ENCODE assay signal across 24 cellular contexts in genomic region chr15:29672446-29672845, GRCh38.
DNase-seq lines count a peak whose midpoint lies in the region; ATAC-seq, FAIRE-seq and TF ChIP-seq lines count a peak whose summit lies in the region.
"Had no signal": no experiment of that assay in that cellular context is flagged by ENCODE, and none has a peak within 500 bp of the region (broad histone marks: within the 10 kb centered on the region; RNA-seq: fewer than 3 reads in every experiment).

No MANE protein-coding gene starts in this region.

- H3K4me1 Mint-ChIP-seq in glutamatergic neuron (ENCODE audit: low read depth, unreplicated experiment): peaks cover 11% of the 10 kb centered on the region

- peak overlapping the region; percentile 79 for H3K4me2 ChIP-seq in A549

- peak overlapping the region; percentile 64 for H3K27ac Mint-ChIP-seq in glutamatergic neuron (ENCODE audit: unreplicated experiment)
- H3K27ac Mint-ChIP-seq: CD4-positive, CD25-positive, alpha-beta regulatory T cell had no signal

- H3K36me3 ChIP-seq in RWPE2 (ENCODE audit: low read depth): no peaks in the 10 kb centered on the region
- no peaks in the 10 kb centered on the region for H3K36me3 ChIP-seq in pancreas
- H3K36me3 ChIP-seq in WERI-Rb-1: no peaks in the 10 kb centered on the region
- H3K36me3 ChIP-seq in upper lobe of left lung: no peaks in the 10 kb centered on the region

- peak overlapping the region; percentile 91 to 93 for H3K27ac ChIP-seq in A549
- H3K27ac ChIP-seq in RWPE2 (ENCODE audit: poor library complexity, severe bottlenecking): peak overlapping the region; percentile 89
- H3K27ac ChIP-seq in pancreas: peak overlapping the region; percentile 54 to 90 (median 78)
- H3K27ac ChIP-seq in WERI-Rb-1: no peak overlapping the region
- no peak overlapping the region for H3K27ac ChIP-seq in upper lobe of left lung
- H3K27ac ChIP-seq: 22Rv1, SK-N-MC had no signal

- intact Hi-C loops in pancreas (cut with DNase I): no loop called here

- CTCF ChIA-PET in A549 (lab: Yijun Ruan, JAX): interaction anchor here (1.1 to 8.3 kb wide), 7 partner anchors 14 to 401 kb away, joined by 3 to 75 read pairs (median 8); no protein-coding TSS in a partner anchor

- no peak for TF ChIP-seq POLR2A in A549 (IDR thresholded peaks at IDR 0.05; ENCODE audit: low read length)
- TF ChIP-seq POLR2A in upper lobe of left lung (IDR thresholded peaks at IDR 0.05): no peak

- H3K4me3 ChIP-seq in A549 (no peak overlapping the region), RWPE2 (ENCODE audit: severe bottlenecking) (no peak overlapping the region), pancreas (no peak overlapping the region), WERI-Rb-1 (ENCODE audit: low read depth, low read length) (no peak overlapping the region), upper lobe of left lung (no peak overlapping the region)
- H3K4me3 ChIP-seq: SK-N-MC had no signal

- H3K4me3 Mint-ChIP-seq in glutamatergic neuron (ENCODE audit: unreplicated experiment): no peak overlapping the region
- H3K4me3 Mint-ChIP-seq: CD4-positive, CD25-positive, alpha-beta regulatory T cell had no signal

- H3K4me1 ChIP-seq in A549: peaks cover 59% of the 10 kb centered on the region
- peaks cover 34% of the 10 kb centered on the region for H3K4me1 ChIP-seq in RWPE2 (ENCODE audit: insufficient read depth, poor library complexity, severe bottlenecking)
- H3K4me1 ChIP-seq in pancreas: peaks cover 20 to 21% (median 20%) of the 10 kb centered on the region in 3 donors
- peaks cover 0 to 28% (median 15%) of the 10 kb centered on the region in 4 donors for H3K4me1 ChIP-seq in upper lobe of left lung

- H3K27me3 Mint-ChIP-seq in glutamatergic neuron (ENCODE audit: unreplicated experiment): peaks cover 8% of the 10 kb centered on the region

- POLR2A ChIA-PET in A549 (lab: Yijun Ruan, JAX): interaction anchor here (1.8 kb wide), 1 partner anchor 63 kb away, joined by 7 read pairs; no protein-coding TSS in a partner anchor

- no peaks in the 10 kb centered on the region for H3K9me3 ChIP-seq in A549
- no peaks in the 10 kb centered on the region for H3K9me3 ChIP-seq in RWPE2 (ENCODE audit: severe bottlenecking)
- H3K9me3 ChIP-seq in pancreas: no peaks in the 10 kb centered on the region
- H3K9me3 ChIP-seq in WERI-Rb-1 (ENCODE audit: severe bottlenecking): no peaks in the 10 kb centered on the region
- H3K9me3 ChIP-seq in upper lobe of left lung: no peaks in the 10 kb centered on the region

- TF ChIP-seq EP300 in A549 (IDR thresholded peaks at IDR 0.05) (no peak), upper lobe of left lung (IDR thresholded peaks at IDR 0.05) (no peak)

- WGBS in A549 (ENCODE audit: missing lambda C conversion rate): 92% methylated on average over 5 of the region's 5 CpGs
- WGBS in pancreas, 2 donors: 91 to 94% methylated on average over 5 of the region's 5 CpGs
- WGBS in upper lobe of left lung, 2 donors: 92 to 96% methylated on average over 5 of the region's 5 CpGs

- peaks cover 15% of the 10 kb centered on the region for H3K9me3 Mint-ChIP-seq in glutamatergic neuron (ENCODE audit: unreplicated experiment)

- TF ChIP-seq CTCF in A549 (IDR thresholded peaks at IDR 0.05): no peak
- no peak for TF ChIP-seq CTCF in RWPE2 (IDR thresholded peaks at IDR 0.05; ENCODE audit: poor library complexity, severe bottlenecking)
- no peak for TF ChIP-seq CTCF in glutamatergic neuron (IDR thresholded peaks at IDR 0.05; ENCODE audit: partially characterized antibody, unreplicated experiment)
- no peak for TF ChIP-seq CTCF in pancreas (IDR thresholded peaks at IDR 0.05)
- TF ChIP-seq CTCF in WERI-Rb-1 (IDR thresholded peaks at IDR 0.05; ENCODE audit: low read depth, low read length): no peak
- TF ChIP-seq CTCF in upper lobe of left lung (IDR thresholded peaks at IDR 0.05): no peak

- DNase-seq in A549 (ENCODE audit: low read depth in 1 of 2, low spot score in 1 of 2): no peak
- DNase-seq in RWPE2 (ENCODE audit: low spot score): no peak
- DNase-seq in glutamatergic neuron: no peak
- DNase-seq in pancreas: no peak
- DNase-seq in WERI-Rb-1: no peak
- no peak for DNase-seq in NCI-H526 (lab: John Stamatoyannopoulos, UW)
- DNase-seq in upper lobe of left lung: no peak
- DNase-seq: CD4-positive, CD25-positive, alpha-beta regulatory T cell; DMS153; DND-41; H7; MV-4-11; NCI-H1105; NCI-H1436 treated with DMSO at 0.1 percent for 48 hours; NCI-H187 treated with DMSO at 0.1 percent for 48 hours; NCI-H2107; NCI-H446; NCI-H524 treated with DMSO at 0.1 percent for 48 hours; SHP77 treated with DMSO at 0.1 percent for 48 hours had no signal

- TF ChIP-seq RAD21 in A549 (conservative IDR thresholded peaks at IDR 0.05 in 1 of 2, IDR thresholded peaks at IDR 0.05 in 1 of 2): no peak

- H3K27me3 ChIP-seq in RWPE2 (ENCODE audit: insufficient read depth, poor library complexity, severe bottlenecking) (no peaks in the 10 kb centered on the region), pancreas (no peaks in the 10 kb centered on the region), WERI-Rb-1 (ENCODE audit: insufficient read depth, low read depth, severe bottlenecking) (no peaks in the 10 kb centered on the region), upper lobe of left lung (no peaks in the 10 kb centered on the region)

- FAIRE-seq in A549 (lab: Jason Lieb, UNC) (no peak), pancreas (lab: Jason Lieb, UNC) (no peak)
- FAIRE-seq: GM18507, HepG2 had no signal

- ATAC-seq in A549 (no peak), RWPE2 (ENCODE audit: low read depth) (no peak), pancreas (no peak), upper lobe of left lung (ENCODE audit: low FRiP score in 2 of 2) (no peak)
- ATAC-seq: HepG2, Panc1 had no signal

- H3K36me3 Mint-ChIP-seq in glutamatergic neuron (ENCODE audit: unreplicated experiment): peaks cover 7% of the 10 kb centered on the region
- H3K36me3 Mint-ChIP-seq: CD4-positive, CD25-positive, alpha-beta regulatory T cell had no signal

TF ChIP-seq in A549, 52 proteins besides CTCF, POLR2A, EP300 and RAD21:
- TF ChIP-seq CEBPB (IDR thresholded peaks at IDR 0.05) (0 out of 4 replicates have a peak, but pooled peaks of 1 of the 2 experiments have one; percentile 3), BHLHE40 (IDR thresholded peaks at IDR 0.05; ENCODE audit: low read depth, low read length) (no peak)
TF ChIP-seq in A549: peak in this region for 1.

Comparison
In these comparisons a context has a peak if more than half of its experiments do, and no peak if none do; other contexts are left out.
1. H3K27ac ChIP-seq: peak in A549 (2 of 2), RWPE2 (single experiment) and pancreas (4 of 4); none in WERI-Rb-1 (single experiment) and upper lobe of left lung (0 of 4).